In genomic region chr5:41151562-41151961, GRCh38 we compare ENCODE assay signal across 17 cellular contexts.
"Had no signal": no experiment of that assay in that cellular context is flagged by ENCODE, and none has a peak within 500 bp of the region (broad histone marks: within the 10 kb centered on the region; RNA-seq: fewer than 3 reads in every experiment).

No MANE protein-coding gene starts in this region.

- H3K27ac ChIP-seq: dorsolateral prefrontal cortex, neural progenitor cell, psoas muscle had no signal

- H3K4me3 ChIP-seq: dorsolateral prefrontal cortex, neural progenitor cell, psoas muscle, stomach had no signal

- H3K4me1 ChIP-seq: neural progenitor cell, psoas muscle had no signal

- ATAC-seq: natural killer cell, psoas muscle had no signal

- H3K9me3 ChIP-seq: psoas muscle, stomach had no signal

- H3K36me3 ChIP-seq: neural progenitor cell, stomach had no signal

- DNase-seq: central memory CD4-positive, alpha-beta T cell; cortex of kidney; dorsolateral prefrontal cortex; effector CD8-positive, alpha-beta T cell; foreskin fibroblast; kidney; left cardiac atrium; natural killer cell; nucleus accumbens; psoas muscle; retina; small intestine; stimulated activated CD4-positive, alpha-beta T cell treated with anti-CD3 and anti-CD28 coated beads, Interleukin-12 subunit alpha, Interleukin-12 subunit beta, amount 100 ng/mL, for 4 hours; stimulated activated naive CD4-positive, alpha-beta T cell; stomach; trophoblast cell had no signal

- H3K27me3 ChIP-seq: neural progenitor cell, stomach had no signal
